1 cellular context compared by ENCODE assay signal in genomic region chr6:1336246-1336843, GRCh38.
A peak's percentile ranks its signal among the peaks of the same experiment; 100 is the strongest.
TF ChIP-seq lines count a peak whose summit lies in the region.

No MANE protein-coding gene starts in this region.

TF ChIP-seq in IMR-90, 13 proteins besides CTCF, POLR2A, EP300 and RAD21:
- TF ChIP-seq SMC3 (IDR thresholded peaks at IDR 0.05; ENCODE audit: low read depth, low read length), result peak; percentile 23; the same call in 1 of the 2 replicates
- TF ChIP-seq MAZ (IDR thresholded peaks at IDR 0.05; ENCODE audit: borderline replicate concordance, low read depth, low read length), result no peak
